1 cellular context compared by ENCODE assay signal in genomic region chr6:2841264-2842138, GRCh38.
TF ChIP-seq lines count a peak whose summit lies in the region.

SERPINB1 (minus strand) TSS chr6:2841863; CDS start chr6:2840586, 1,277 bp downstream.

TF ChIP-seq in K562, 482 proteins besides CTCF, POLR2A, EP300 and RAD21 (continued from another document and continues in another):
- TF ChIP-seq E2F6 (IDR thresholded peaks at IDR 0.05; ENCODE audit: borderline replicate concordance in 1 of 2, extremely low read depth in 1 of 2, insufficient read depth in 1 of 2, insufficient read length in 1 of 2, low read depth in 1 of 2, low read length in 1 of 2, poor library complexity in 1 of 2, severe bottlenecking in 1 of 2): peak; percentile 83 to 98
- peak; percentile 84 for TF ChIP-seq ZNF740 (CRISPR knock-in tag; IDR thresholded peaks at IDR 0.05)
- peak in 1 of 2 experiments; percentile 74; a peak in 2 of 4 replicates for TF ChIP-seq ZNF740 (tag; IDR thresholded peaks at IDR 0.05)
- peak; percentile 70 for TF ChIP-seq SOX6 (IDR thresholded peaks at IDR 0.05)
- TF ChIP-seq CEBPG (CRISPR knock-in tag; IDR thresholded peaks at IDR 0.05): peak; percentile 98
- TF ChIP-seq CEBPG (tag; conservative IDR thresholded peaks at IDR 0.05 in 1 of 2, IDR thresholded peaks at IDR 0.05 in 1 of 2): peak; percentile 95 to 96
- no peak for TF ChIP-seq WHSC1 (IDR thresholded peaks at IDR 0.05; ENCODE audit: low read length)
- TF ChIP-seq ZBTB2 (IDR thresholded peaks at IDR 0.05): no peak
- TF ChIP-seq ZFP1 (CRISPR knock-in tag; IDR thresholded peaks at IDR 0.05): no peak
- no peak for TF ChIP-seq ZNF318 (IDR thresholded peaks at IDR 0.05; ENCODE audit: borderline replicate concordance in 1 of 2, low read depth in 1 of 2)
- TF ChIP-seq MBD2 (IDR thresholded peaks at IDR 0.05; ENCODE audit: borderline replicate concordance, low read depth): no peak
- TF ChIP-seq CREBBP (IDR thresholded peaks at IDR 0.05; ENCODE audit: low read depth, low read length): no peak
- no peak for TF ChIP-seq ILK (tag; IDR thresholded peaks at IDR 0.05; ENCODE audit: borderline replicate concordance, low read depth)
- TF ChIP-seq ZNF398 (CRISPR knock-in tag; IDR thresholded peaks at IDR 0.05): no peak
- peak; percentile 29 for TF ChIP-seq CHD1 (IDR thresholded peaks at IDR 0.05; ENCODE audit: low read length)
- TF ChIP-seq SMARCE1 (IDR thresholded peaks at IDR 0.05): peak; percentile 80
- no peak for TF ChIP-seq KLF10 (CRISPR knock-in tag; IDR thresholded peaks at IDR 0.05)
- peak; percentile 94 for TF ChIP-seq GABPB1 (CRISPR knock-in tag; IDR thresholded peaks at IDR 0.05)
- no peak for TF ChIP-seq U2AF2 (optimal IDR thresholded peaks at IDR 0.05; ENCODE audit: low read depth, low read length)
- peak; percentile 79 for TF ChIP-seq CBFA2T3 (IDR thresholded peaks at IDR 0.05)
- TF ChIP-seq ZNF511 (CRISPR knock-in tag; IDR thresholded peaks at IDR 0.05): peak; percentile 84
- TF ChIP-seq ZNF347 (CRISPR knock-in tag; IDR thresholded peaks at IDR 0.05; ENCODE audit: low read depth): no peak
- peak; percentile 90 for TF ChIP-seq SUPT5H (IDR thresholded peaks at IDR 0.05)
- peak; percentile 47 for TF ChIP-seq RFX1 (IDR thresholded peaks at IDR 0.05)
- 0 out of 2 replicates have a peak, but pooled peaks have one; percentile 59 for TF ChIP-seq TEAD2 (tag; IDR thresholded peaks at IDR 0.05)
- peak; percentile 97 for TF ChIP-seq CXXC5 (CRISPR knock-in tag; IDR thresholded peaks at IDR 0.05)
- peak; percentile 78 for TF ChIP-seq BHLHE40 (IDR thresholded peaks at IDR 0.05; ENCODE audit: low read length)
- TF ChIP-seq ESRRA (IDR thresholded peaks at IDR 0.05; ENCODE audit: borderline replicate concordance, low read depth): peak; percentile 67; the same call in 1 of the 2 replicates
- no peak for TF ChIP-seq ZNF184 (CRISPR knock-in tag; IDR thresholded peaks at IDR 0.05)
- TF ChIP-seq ELF1 (tag; IDR thresholded peaks at IDR 0.05): peak; percentile 99
- TF ChIP-seq XRCC4 (IDR thresholded peaks at IDR 0.05; ENCODE audit: extremely low read depth, insufficient read depth, insufficient read length): no peak
- TF ChIP-seq ETV5 (CRISPR knock-in tag; IDR thresholded peaks at IDR 0.05; ENCODE audit: low read depth): peak; percentile 99
- TF ChIP-seq AFF4 (CRISPR knock-in tag; IDR thresholded peaks at IDR 0.05): peak; percentile 93
- no peak for TF ChIP-seq CUX1 (CRISPR knock-in tag; IDR thresholded peaks at IDR 0.05)
- TF ChIP-seq ASH1L (IDR thresholded peaks at IDR 0.05; ENCODE audit: borderline replicate concordance, low read depth, partially characterized antibody): no peak
- TF ChIP-seq NR2C2 (CRISPR knock-in tag; IDR thresholded peaks at IDR 0.05): peak; percentile 83
- peak; percentile 98 for TF ChIP-seq NR2C2 (tag; IDR thresholded peaks at IDR 0.05)
- no peak; the same call in 1 of the 2 replicates for TF ChIP-seq RUNX1 (IDR thresholded peaks at IDR 0.05; ENCODE audit: low read depth)
- TF ChIP-seq POLR2B (IDR thresholded peaks at IDR 0.05; ENCODE audit: low read depth, partially characterized antibody): peak; percentile 85
